In the genomic region with DNA sequence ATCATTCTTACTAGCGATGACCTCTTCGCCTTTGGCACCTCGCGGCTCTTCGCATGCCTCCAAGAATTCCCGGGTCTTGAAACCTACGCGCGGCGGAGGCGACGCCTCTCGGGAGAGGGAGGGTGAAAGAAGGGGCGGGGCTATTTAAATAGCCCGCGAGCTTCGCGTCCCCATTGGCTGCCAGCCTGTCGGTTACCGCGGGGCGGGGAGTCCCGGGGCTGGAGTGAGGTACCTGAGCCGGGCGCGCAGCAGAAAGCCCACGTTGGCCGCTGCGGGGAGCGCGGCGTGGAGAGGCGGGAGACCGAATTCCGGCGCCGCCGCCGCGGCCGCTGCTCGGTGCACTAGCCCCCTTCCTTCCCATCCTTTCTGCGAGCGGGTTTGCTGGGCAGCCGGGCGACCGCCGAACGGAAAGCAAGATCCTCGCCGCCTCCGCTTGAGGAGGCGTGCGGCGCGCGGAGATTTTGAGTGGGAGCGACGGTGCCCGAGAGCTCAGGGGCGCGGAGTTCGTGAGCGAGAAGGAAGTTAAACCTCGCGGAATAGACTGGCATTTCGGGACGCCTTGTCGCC, we compare ENCODE assay signal across 2 cellular contexts.
TF ChIP-seq lines count a peak whose summit lies in the region.

A gene (plus strand): TSS at position 251 of the 567 bp plus-strand sequence. CDS start 857 bp downstream, outside the sequence.

TF ChIP-seq in HEK293, 187 proteins besides CTCF, POLR2A, EP300 and RAD21 (continued from another document and continues in another):
- TF ChIP-seq, protein P1, sequence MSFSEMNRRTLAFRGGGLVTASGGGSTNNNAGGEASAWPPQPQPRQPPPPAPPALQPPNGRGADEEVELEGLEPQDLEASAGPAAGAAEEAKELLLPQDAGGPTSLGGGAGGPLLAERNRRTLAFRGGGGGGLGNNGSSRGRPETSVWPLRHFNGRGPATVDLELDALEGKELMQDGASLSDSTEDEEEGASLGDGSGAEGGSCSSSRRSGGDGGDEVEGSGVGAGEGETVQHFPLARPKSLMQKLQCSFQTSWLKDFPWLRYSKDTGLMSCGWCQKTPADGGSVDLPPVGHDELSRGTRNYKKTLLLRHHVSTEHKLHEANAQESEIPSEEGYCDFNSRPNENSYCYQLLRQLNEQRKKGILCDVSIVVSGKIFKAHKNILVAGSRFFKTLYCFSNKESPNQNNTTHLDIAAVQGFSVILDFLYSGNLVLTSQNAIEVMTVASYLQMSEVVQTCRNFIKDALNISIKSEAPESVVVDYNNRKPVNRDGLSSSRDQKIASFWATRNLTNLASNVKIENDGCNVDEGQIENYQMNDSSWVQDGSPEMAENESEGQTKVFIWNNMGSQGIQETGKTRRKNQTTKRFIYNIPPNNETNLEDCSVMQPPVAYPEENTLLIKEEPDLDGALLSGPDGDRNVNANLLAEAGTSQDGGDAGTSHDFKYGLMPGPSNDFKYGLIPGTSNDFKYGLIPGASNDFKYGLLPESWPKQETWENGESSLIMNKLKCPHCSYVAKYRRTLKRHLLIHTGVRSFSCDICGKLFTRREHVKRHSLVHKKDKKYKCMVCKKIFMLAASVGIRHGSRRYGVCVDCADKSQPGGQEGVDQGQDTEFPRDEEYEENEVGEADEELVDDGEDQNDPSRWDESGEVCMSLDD (tag by site-specific recombination; IDR thresholded peaks at IDR 0.05), result 0 out of 2 replicates have a peak, but pooled peaks have one; percentile 30
- no peak for TF ChIP-seq HOXA7 (CRISPR knock-in tag; IDR thresholded peaks at IDR 0.05; ENCODE audit: borderline replicate concordance)
- TF ChIP-seq, protein P2, sequence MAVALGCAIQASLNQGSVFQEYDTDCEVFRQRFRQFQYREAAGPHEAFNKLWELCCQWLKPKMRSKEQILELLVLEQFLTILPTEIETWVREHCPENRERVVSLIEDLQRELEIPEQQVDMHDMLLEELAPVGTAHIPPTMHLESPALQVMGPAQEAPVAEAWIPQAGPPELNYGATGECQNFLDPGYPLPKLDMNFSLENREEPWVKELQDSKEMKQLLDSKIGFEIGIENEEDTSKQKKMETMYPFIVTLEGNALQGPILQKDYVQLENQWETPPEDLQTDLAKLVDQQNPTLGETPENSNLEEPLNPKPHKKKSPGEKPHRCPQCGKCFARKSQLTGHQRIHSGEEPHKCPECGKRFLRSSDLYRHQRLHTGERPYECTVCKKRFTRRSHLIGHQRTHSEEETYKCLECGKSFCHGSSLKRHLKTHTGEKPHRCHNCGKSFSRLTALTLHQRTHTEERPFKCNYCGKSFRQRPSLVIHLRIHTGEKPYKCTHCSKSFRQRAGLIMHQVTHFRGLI (tag by site-specific recombination; IDR thresholded peaks at IDR 0.05), result peak; percentile 88
- peak; percentile 94 for TF ChIP-seq ZNF501 (tag by site-specific recombination; IDR thresholded peaks at IDR 0.05)
- TF ChIP-seq ZNF571 (tag by site-specific recombination; IDR thresholded peaks at IDR 0.05), result no peak
- TF ChIP-seq ZNF146 (tag by site-specific recombination; IDR thresholded peaks at IDR 0.05), result no peak
- TF ChIP-seq ZIC2 (tag by site-specific recombination; IDR thresholded peaks at IDR 0.05), result peak; percentile 77
- no peak for TF ChIP-seq ZNF555 (tag by site-specific recombination; conservative IDR thresholded peaks at IDR 0.05)
- peak; percentile 95 for TF ChIP-seq ZNF335 (tag by site-specific recombination; conservative IDR thresholded peaks at IDR 0.05)
- peak; percentile 93 for TF ChIP-seq SP2 (tag by site-specific recombination; IDR thresholded peaks at IDR 0.05)
- TF ChIP-seq ZXDB (tag by site-specific recombination; IDR thresholded peaks at IDR 0.05), result peak; percentile 56
- peak; percentile 78 for TF ChIP-seq SP3 (tag by site-specific recombination; IDR thresholded peaks at IDR 0.05)
- TF ChIP-seq EGR2 (tag by site-specific recombination; IDR thresholded peaks at IDR 0.05; ENCODE audit: low read depth), result peak; percentile 81
- TF ChIP-seq ZNF621 (tag by site-specific recombination; IDR thresholded peaks at IDR 0.05), result no peak
- TF ChIP-seq KLF16 (tag by site-specific recombination; IDR thresholded peaks at IDR 0.05), result peak; percentile 27; the same call in 1 of the 2 replicates
- TF ChIP-seq ZNF629 (tag by site-specific recombination; IDR thresholded peaks at IDR 0.05), result peak; percentile 30; the same call in 1 of the 2 replicates
- peak; percentile 40; the same call in 1 of the 2 replicates for TF ChIP-seq KLF8 (tag by site-specific recombination; IDR thresholded peaks at IDR 0.05)
- TF ChIP-seq, protein P3, sequence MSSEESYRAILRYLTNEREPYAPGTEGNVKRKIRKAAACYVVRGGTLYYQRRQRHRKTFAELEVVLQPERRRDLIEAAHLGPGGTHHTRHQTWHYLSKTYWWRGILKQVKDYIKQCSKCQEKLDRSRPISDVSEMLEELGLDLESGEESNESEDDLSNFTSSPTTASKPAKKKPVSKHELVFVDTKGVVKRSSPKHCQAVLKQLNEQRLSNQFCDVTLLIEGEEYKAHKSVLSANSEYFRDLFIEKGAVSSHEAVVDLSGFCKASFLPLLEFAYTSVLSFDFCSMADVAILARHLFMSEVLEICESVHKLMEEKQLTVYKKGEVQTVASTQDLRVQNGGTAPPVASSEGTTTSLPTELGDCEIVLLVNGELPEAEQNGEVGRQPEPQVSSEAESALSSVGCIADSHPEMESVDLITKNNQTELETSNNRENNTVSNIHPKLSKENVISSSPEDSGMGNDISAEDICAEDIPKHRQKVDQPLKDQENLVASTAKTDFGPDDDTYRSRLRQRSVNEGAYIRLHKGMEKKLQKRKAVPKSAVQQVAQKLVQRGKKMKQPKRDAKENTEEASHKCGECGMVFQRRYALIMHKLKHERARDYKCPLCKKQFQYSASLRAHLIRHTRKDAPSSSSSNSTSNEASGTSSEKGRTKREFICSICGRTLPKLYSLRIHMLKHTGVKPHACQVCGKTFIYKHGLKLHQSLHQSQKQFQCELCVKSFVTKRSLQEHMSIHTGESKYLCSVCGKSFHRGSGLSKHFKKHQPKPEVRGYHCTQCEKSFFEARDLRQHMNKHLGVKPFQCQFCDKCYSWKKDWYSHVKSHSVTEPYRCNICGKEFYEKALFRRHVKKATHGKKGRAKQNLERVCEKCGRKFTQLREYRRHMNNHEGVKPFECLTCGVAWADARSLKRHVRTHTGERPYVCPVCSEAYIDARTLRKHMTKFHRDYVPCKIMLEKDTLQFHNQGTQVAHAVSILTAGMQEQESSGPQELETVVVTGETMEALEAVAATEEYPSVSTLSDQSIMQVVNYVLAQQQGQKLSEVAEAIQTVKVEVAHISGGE (tag by site-specific recombination; conservative IDR thresholded peaks at IDR 0.05; ENCODE audit: low read depth), result no peak
- 0 out of 2 replicates have a peak, but pooled peaks have one; percentile 42 for TF ChIP-seq KLF9 (tag by site-specific recombination; IDR thresholded peaks at IDR 0.05; ENCODE audit: low read depth)
- TF ChIP-seq ZNF157 (tag by site-specific recombination; IDR thresholded peaks at IDR 0.05), result no peak
- TF ChIP-seq ZNF354C (tag by site-specific recombination; IDR thresholded peaks at IDR 0.05; ENCODE audit: borderline replicate concordance, low read depth), result no peak
- TF ChIP-seq SP7 (tag by site-specific recombination; IDR thresholded peaks at IDR 0.05), result peak; percentile 48; the same call in 1 of the 2 replicates
- TF ChIP-seq ZFP69B (tag by site-specific recombination; IDR thresholded peaks at IDR 0.05), result 0 out of 2 replicates have a peak, but pooled peaks have one; percentile 17

TF ChIP-seq in SK-N-SH, 30 proteins besides CTCF, POLR2A, EP300 and RAD21 (continued from another document):
- TF ChIP-seq, protein P4, sequence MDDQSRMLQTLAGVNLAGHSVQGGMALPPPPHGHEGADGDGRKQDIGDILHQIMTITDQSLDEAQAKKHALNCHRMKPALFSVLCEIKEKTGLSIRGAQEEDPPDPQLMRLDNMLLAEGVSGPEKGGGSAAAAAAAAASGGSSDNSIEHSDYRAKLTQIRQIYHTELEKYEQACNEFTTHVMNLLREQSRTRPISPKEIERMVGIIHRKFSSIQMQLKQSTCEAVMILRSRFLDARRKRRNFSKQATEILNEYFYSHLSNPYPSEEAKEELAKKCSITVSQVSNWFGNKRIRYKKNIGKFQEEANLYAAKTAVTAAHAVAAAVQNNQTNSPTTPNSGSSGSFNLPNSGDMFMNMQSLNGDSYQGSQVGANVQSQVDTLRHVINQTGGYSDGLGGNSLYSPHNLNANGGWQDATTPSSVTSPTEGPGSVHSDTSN (IDR thresholded peaks at IDR 0.05), result peak; percentile 95
- no peak for TF ChIP-seq RCOR1 (IDR thresholded peaks at IDR 0.05; ENCODE audit: low read length)
